In genomic region chr18:23069481-23069880, GRCh38 we compare ENCODE assay signal across 16 cellular contexts.
DNase-seq lines count a peak whose midpoint lies in the region; ATAC-seq and TF ChIP-seq lines count a peak whose summit lies in the region.
"Had no signal": no experiment of that assay in that cellular context is flagged by ENCODE, and none has a peak within 500 bp of the region (broad histone marks: within the 10 kb centered on the region; RNA-seq: fewer than 3 reads in every experiment).

No MANE protein-coding gene starts in this region.

- no peaks in the 10 kb centered on the region for H3K36me3 ChIP-seq in CD4-positive, CD25-positive, alpha-beta regulatory T cell (ENCODE audit: control insufficient read depth, insufficient read depth, low read length)
- no peaks in the 10 kb centered on the region for H3K36me3 ChIP-seq in naive thymus-derived CD4-positive, alpha-beta T cell (ENCODE audit: control insufficient read depth in 2 of 3, insufficient read depth in 3 of 3, low read length in 3 of 3)
- H3K36me3 ChIP-seq in ascending aorta: no peaks in the 10 kb centered on the region
- H3K36me3 ChIP-seq: gastrocnemius medialis, SJCRH30 had no signal

- H3K27ac ChIP-seq in CD4-positive, CD25-positive, alpha-beta regulatory T cell (ENCODE audit: insufficient read depth, low read length, poor library complexity, severe bottlenecking): peak overlapping the region; percentile 24
- no peak overlapping the region for H3K27ac ChIP-seq in naive thymus-derived CD4-positive, alpha-beta T cell (ENCODE audit: low read depth, low read length)
- no peak overlapping the region for H3K27ac ChIP-seq in ascending aorta
- H3K27ac ChIP-seq: body of pancreas, gastrocnemius medialis, SJCRH30 had no signal

- H3K4me1 ChIP-seq in CD4-positive, CD25-positive, alpha-beta regulatory T cell (ENCODE audit: control insufficient read depth, insufficient read depth, low read length, poor library complexity, severe bottlenecking): peaks cover 61% of the 10 kb centered on the region
- H3K4me1 ChIP-seq in naive thymus-derived CD4-positive, alpha-beta T cell (ENCODE audit: control insufficient read depth in 2 of 2, insufficient read depth in 2 of 2, low read length in 2 of 2): peaks cover 44 to 50% of the 10 kb centered on the region in 2 donors
- H3K4me1 ChIP-seq in ascending aorta: no peaks in the 10 kb centered on the region
- H3K4me1 ChIP-seq: gastrocnemius medialis, SJCRH30 had no signal

- H3K27me3 ChIP-seq in CD4-positive, CD25-positive, alpha-beta regulatory T cell (ENCODE audit: control insufficient read depth, insufficient read depth, low read length): no peaks in the 10 kb centered on the region
- H3K27me3 ChIP-seq in naive thymus-derived CD4-positive, alpha-beta T cell (ENCODE audit: control insufficient read depth in 2 of 2, insufficient read depth in 2 of 2, low read length in 2 of 2): no peaks in the 10 kb centered on the region
- H3K27me3 ChIP-seq in ascending aorta: no peaks in the 10 kb centered on the region
- H3K27me3 ChIP-seq: body of pancreas, gastrocnemius medialis, SJCRH30 had no signal

- ATAC-seq in CD4-positive, CD25-positive, alpha-beta regulatory T cell (ENCODE audit: low read depth in 2 of 2): peak; percentile 37 to 46
- ATAC-seq in naive thymus-derived CD4-positive, alpha-beta T cell: peak; percentile 60
- no peak for ATAC-seq in Right ventricle myocardium superior (ENCODE audit: poor library complexity)
- ATAC-seq: body of pancreas, gastrocnemius medialis had no signal

- H3K4me3 ChIP-seq in CD4-positive, CD25-positive, alpha-beta regulatory T cell (ENCODE audit: low read depth, low read length): peak overlapping the region; percentile 11
- no peak overlapping the region for H3K4me3 ChIP-seq in naive thymus-derived CD4-positive, alpha-beta T cell (ENCODE audit: low read length)
- H3K4me3 ChIP-seq in ascending aorta: no peak overlapping the region
- H3K4me3 ChIP-seq: body of pancreas, gastrocnemius medialis, SJCRH30 had no signal

- POLR2A ChIA-PET in naive thymus-derived CD4-positive, alpha-beta T cell (lab: Charles Lee): interaction anchor here (0.9 kb wide), 1 partner anchor 27 kb away, joined by 3 read pairs; no protein-coding TSS in a partner anchor

- intact Hi-C loops in activated T-helper 2 cell treated with anti-CD3 and anti-CD28 coated beads, Interferon-gamma antibody, Interleukin-2, Interleukin-4, amounts not matched to agents 10 μg/mL and 5 μg/mL and 100 μg/mL, durations not matched to agents 14 hours and 24 hours and 36 hours (cut with micrococcal nuclease): no loop called here
- intact Hi-C loops in naive thymus-derived CD4-positive, alpha-beta T cell (cut with micrococcal nuclease): loop anchor here in 1 of 2 donors (10.0 kb wide), 1 partner anchor 945 kb away; the partner anchor contains the start of gene TTC39C
- intact Hi-C loops in ascending aorta (cut with DNase I): no loop called here
- intact Hi-C loops in Right ventricle myocardium superior (cut with DNase I): no loop called here

- H3K27ac Mint-ChIP-seq in CD4-positive, CD25-positive, alpha-beta regulatory T cell: peak overlapping the region; percentile 27 to 95 (median 82)
- peak overlapping the region; percentile 61 for H3K27ac Mint-ChIP-seq in T-helper 2 cell treated with Interferon-gamma antibody and Interleukin-4, amounts not matched to agents 5 μg/mL and 100 μg/mL, for 36 hours
- peak overlapping the region; percentile 37 for H3K27ac Mint-ChIP-seq in activated T-helper 2 cell treated with anti-CD3 and anti-CD28 coated beads, Interferon-gamma antibody, Interleukin-2, Interleukin-4, amounts not matched to agents 10 μg/mL and 5 μg/mL and 100 μg/mL, durations not matched to agents 14 hours and 24 hours and 36 hours
- peak overlapping the region in 8 of 9 donors; percentile 74 to 92 (median 88) for H3K27ac Mint-ChIP-seq in naive thymus-derived CD4-positive, alpha-beta T cell
- H3K27ac Mint-ChIP-seq: nephron progenitor cell had no signal

- no peak for TF ChIP-seq CTCF in ascending aorta (IDR thresholded peaks at IDR 0.05)

- peak overlapping the region; percentile 3 to 40 (median 12) for H3K4me3 Mint-ChIP-seq in CD4-positive, CD25-positive, alpha-beta regulatory T cell
- peak overlapping the region; percentile 1 for H3K4me3 Mint-ChIP-seq in T-helper 2 cell treated with Interferon-gamma antibody and Interleukin-4, amounts not matched to agents 5 μg/mL and 100 μg/mL, for 36 hours
- no peak overlapping the region for H3K4me3 Mint-ChIP-seq in activated T-helper 2 cell treated with anti-CD3 and anti-CD28 coated beads, Interferon-gamma antibody, Interleukin-2, Interleukin-4, amounts not matched to agents 10 μg/mL and 5 μg/mL and 100 μg/mL, durations not matched to agents 14 hours and 24 hours and 36 hours (ENCODE audit: low read depth)
- peak overlapping the region; percentile 52 to 89 (median 74) for H3K4me3 Mint-ChIP-seq in naive thymus-derived CD4-positive, alpha-beta T cell
- H3K4me3 Mint-ChIP-seq: nephron progenitor cell had no signal

- peaks cover 0 to 3% (median 0%) of the 10 kb centered on the region in 7 donors for H3K9me3 Mint-ChIP-seq in CD4-positive, CD25-positive, alpha-beta regulatory T cell
- H3K9me3 Mint-ChIP-seq in T-helper 2 cell treated with Interferon-gamma antibody and Interleukin-4, amounts not matched to agents 5 μg/mL and 100 μg/mL, for 36 hours: peaks cover 17% of the 10 kb centered on the region
- peaks cover 15% of the 10 kb centered on the region for H3K9me3 Mint-ChIP-seq in activated T-helper 2 cell treated with anti-CD3 and anti-CD28 coated beads, Interferon-gamma antibody, Interleukin-2, Interleukin-4, amounts not matched to agents 10 μg/mL and 5 μg/mL and 100 μg/mL, durations not matched to agents 14 hours and 24 hours and 36 hours
- peaks cover 0 to 25% (median 5%) of the 10 kb centered on the region in 11 donors for H3K9me3 Mint-ChIP-seq in naive thymus-derived CD4-positive, alpha-beta T cell

- H3K36me3 Mint-ChIP-seq in CD4-positive, CD25-positive, alpha-beta regulatory T cell: peaks cover 4% of the 10 kb centered on the region
- H3K36me3 Mint-ChIP-seq in T-helper 2 cell treated with Interferon-gamma antibody and Interleukin-4, amounts not matched to agents 5 μg/mL and 100 μg/mL, for 36 hours (ENCODE audit: low read depth): peaks cover 23% of the 10 kb centered on the region
- H3K36me3 Mint-ChIP-seq in activated T-helper 2 cell treated with anti-CD3 and anti-CD28 coated beads, Interferon-gamma antibody, Interleukin-2, Interleukin-4, amounts not matched to agents 10 μg/mL and 5 μg/mL and 100 μg/mL, durations not matched to agents 14 hours and 24 hours and 36 hours (ENCODE audit: low read depth): peaks cover 24% of the 10 kb centered on the region
- H3K36me3 Mint-ChIP-seq in naive thymus-derived CD4-positive, alpha-beta T cell: peaks cover 0 to 34% (median 5%) of the 10 kb centered on the region in 5 donors

- CTCF ChIA-PET in naive thymus-derived CD4-positive, alpha-beta T cell (lab: Charles Lee): no interaction called here

- H3K27me3 Mint-ChIP-seq in CD4-positive, CD25-positive, alpha-beta regulatory T cell: peaks cover 4% of the 10 kb centered on the region
- H3K27me3 Mint-ChIP-seq in T-helper 2 cell treated with Interferon-gamma antibody and Interleukin-4, amounts not matched to agents 5 μg/mL and 100 μg/mL, for 36 hours (ENCODE audit: low read depth): no peaks in the 10 kb centered on the region
- no peaks in the 10 kb centered on the region for H3K27me3 Mint-ChIP-seq in activated T-helper 2 cell treated with anti-CD3 and anti-CD28 coated beads, Interferon-gamma antibody, Interleukin-2, Interleukin-4, amounts not matched to agents 10 μg/mL and 5 μg/mL and 100 μg/mL, durations not matched to agents 14 hours and 24 hours and 36 hours (ENCODE audit: low read depth)
- peaks cover 0 to 3% (median 0%) of the 10 kb centered on the region in 5 donors for H3K27me3 Mint-ChIP-seq in naive thymus-derived CD4-positive, alpha-beta T cell
- H3K27me3 Mint-ChIP-seq: IgD-negative memory B cell had no signal

- peaks cover 26 to 71% (median 46%) of the 10 kb centered on the region in 4 donors for H3K4me1 Mint-ChIP-seq in CD4-positive, CD25-positive, alpha-beta regulatory T cell
- H3K4me1 Mint-ChIP-seq in T-helper 2 cell treated with Interferon-gamma antibody and Interleukin-4, amounts not matched to agents 5 μg/mL and 100 μg/mL, for 36 hours (ENCODE audit: low read depth): peaks cover 59% of the 10 kb centered on the region
- peaks cover 54% of the 10 kb centered on the region for H3K4me1 Mint-ChIP-seq in activated T-helper 2 cell treated with anti-CD3 and anti-CD28 coated beads, Interferon-gamma antibody, Interleukin-2, Interleukin-4, amounts not matched to agents 10 μg/mL and 5 μg/mL and 100 μg/mL, durations not matched to agents 14 hours and 24 hours and 36 hours (ENCODE audit: low read depth)
- H3K4me1 Mint-ChIP-seq in naive thymus-derived CD4-positive, alpha-beta T cell: peaks cover 46 to 84% (median 71%) of the 10 kb centered on the region in 7 donors

- peak in 2 of 3 donors; percentile 52 to 58 for DNase-seq in CD4-positive, CD25-positive, alpha-beta regulatory T cell
- DNase-seq in T-helper 2 cell treated with Interferon-gamma antibody and Interleukin-4, amounts not matched to agents 5 μg/mL and 100 μg/mL, for 36 hours (ENCODE audit: low spot score): no peak
- no peak for DNase-seq in activated T-helper 2 cell treated with anti-CD3 and anti-CD28 coated beads, Interferon-gamma antibody, Interleukin-2, Interleukin-4, amounts not matched to agents 10 μg/mL and 5 μg/mL and 100 μg/mL, durations not matched to agents 14 hours and 24 hours and 36 hours (ENCODE audit: low spot score)
- DNase-seq in naive thymus-derived CD4-positive, alpha-beta T cell: peak in 7 of 9 donors; percentile 50 to 70 (median 62)
- DNase-seq in NCI-H1092 (lab: John Stamatoyannopoulos, UW) (no peak), ascending aorta (ENCODE audit: low spot score in 2 of 2) (no peak), Right ventricle myocardium superior (no peak), Ammon's horn (ENCODE audit: low spot score) (no peak)
- DNase-seq: gastrocnemius medialis, kidney, NCI-H146, NCI-H774, nephron progenitor cell, SJCRH30 had no signal

- no peaks in the 10 kb centered on the region for H3K9me3 ChIP-seq in CD4-positive, CD25-positive, alpha-beta regulatory T cell (ENCODE audit: control insufficient read depth in 2 of 2, low read length in 2 of 2)
- H3K9me3 ChIP-seq in naive thymus-derived CD4-positive, alpha-beta T cell (ENCODE audit: control insufficient read depth in 2 of 3, low read length in 3 of 3): no peaks in the 10 kb centered on the region
- no peaks in the 10 kb centered on the region for H3K9me3 ChIP-seq in ascending aorta
- H3K9me3 ChIP-seq: body of pancreas, gastrocnemius medialis, SJCRH30 had no signal

Comparison
In these comparisons a context has a peak if more than half of its experiments do, and no peak if none do; other contexts are left out.
1. DNase-seq: peak in CD4-positive, CD25-positive, alpha-beta regulatory T cell (2 of 3) and naive thymus-derived CD4-positive, alpha-beta T cell (7 of 9); none in T-helper 2 cell treated with Interferon-gamma antibody and Interleukin-4, amounts not matched to agents 5 μg/mL and 100 μg/mL, for 36 hours (single experiment), activated T-helper 2 cell treated with anti-CD3 and anti-CD28 coated beads, Interferon-gamma antibody, Interleukin-2, Interleukin-4, amounts not matched to agents 10 μg/mL and 5 μg/mL and 100 μg/mL, durations not matched to agents 14 hours and 24 hours and 36 hours (single experiment), NCI-H1092 (single experiment), ascending aorta (0 of 2), Right ventricle myocardium superior (single experiment) and Ammon's horn (single experiment).
2. H3K27ac Mint-ChIP-seq: peak in every context shown above with its lines; median percentile 88 in naive thymus-derived CD4-positive, alpha-beta T cell; 82 in CD4-positive, CD25-positive, alpha-beta regulatory T cell; 61 in T-helper 2 cell treated with Interferon-gamma antibody and Interleukin-4, amounts not matched to agents 5 μg/mL and 100 μg/mL, for 36 hours; 37 in activated T-helper 2 cell treated with anti-CD3 and anti-CD28 coated beads, Interferon-gamma antibody, Interleukin-2, Interleukin-4, amounts not matched to agents 10 μg/mL and 5 μg/mL and 100 μg/mL, durations not matched to agents 14 hours and 24 hours and 36 hours.